ENCODE assay signal across 29 cellular contexts in the genomic region with DNA sequence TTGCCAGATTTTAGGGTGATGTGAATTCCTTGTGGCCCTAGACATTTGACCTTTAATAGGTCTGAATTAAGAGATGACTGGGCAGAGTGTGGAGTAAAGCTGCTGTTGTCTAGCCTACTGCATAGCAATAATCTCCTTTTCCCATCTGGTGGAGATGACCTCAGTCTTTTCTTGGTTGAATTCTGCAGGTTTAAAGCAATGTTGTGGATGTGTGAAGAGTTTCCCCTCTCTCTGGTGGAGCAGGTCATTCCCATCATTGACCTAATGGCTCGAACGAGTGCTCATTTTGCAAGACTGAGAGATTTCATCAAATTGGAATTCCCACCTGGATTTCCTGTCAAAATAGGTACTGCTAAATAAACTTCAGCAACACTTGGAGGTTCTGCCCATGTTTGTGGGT.
"Had no signal": no experiment of that assay in that cellular context is flagged by ENCODE, and none has a peak within 500 bp of the region (broad histone marks: within the 10 kb centered on the region; RNA-seq: fewer than 3 reads in every experiment).

No MANE protein-coding gene starts in this region.

- H3K9ac ChIP-seq: KMS-11, SK-N-SH had no signal

- H3K4me2 ChIP-seq: KMS-11, SK-N-SH had no signal

- ATAC-seq: activated CD4-positive, alpha-beta T cell treated with anti-CD3 and anti-CD28 coated beads for 36 hours; Panc1; Right ventricle myocardium inferior had no signal

- H3K27me3 ChIP-seq: adrenal gland, MG63 had no signal

- H3K27ac Mint-ChIP-seq: activated CD4-positive, alpha-beta T cell treated with anti-CD3 and anti-CD28 coated beads for 36 hours; activated naive CD8-positive, alpha-beta T cell treated with anti-CD3 and anti-CD28 coated beads, Interleukin-2, amount 10 ng/mL, durations not matched to agents 7 days and 5 days; activated T-helper 2 cell treated with anti-CD3 and anti-CD28 coated beads, Interferon-gamma antibody, Interleukin-2, Interleukin-4, amounts not matched to agents 10 μg/mL and 5 μg/mL and 100 μg/mL, durations not matched to agents 14 hours and 24 hours and 36 hours had no signal

- H3K27ac ChIP-seq: adrenal gland, KMS-11, VCaP had no signal

- H3K4me3 Mint-ChIP-seq: activated CD4-positive, alpha-beta T cell treated with anti-CD3 and anti-CD28 coated beads for 36 hours; activated naive CD8-positive, alpha-beta T cell treated with anti-CD3 and anti-CD28 coated beads, Interleukin-2, amount 10 ng/mL, durations not matched to agents 7 days and 5 days had no signal

- H3K9me3 Mint-ChIP-seq: activated naive CD8-positive, alpha-beta T cell treated with anti-CD3 and anti-CD28 coated beads, Interleukin-2, amount 10 ng/mL, durations not matched to agents 7 days and 5 days; activated T-helper 2 cell treated with anti-CD3 and anti-CD28 coated beads, Interferon-gamma antibody, Interleukin-2, Interleukin-4, amounts not matched to agents 10 μg/mL and 5 μg/mL and 100 μg/mL, durations not matched to agents 14 hours and 24 hours and 36 hours had no signal

- H3K27me3 Mint-ChIP-seq: activated CD4-positive, alpha-beta T cell treated with anti-CD3 and anti-CD28 coated beads for 36 hours; activated naive CD8-positive, alpha-beta T cell treated with anti-CD3 and anti-CD28 coated beads, Interleukin-2, amount 10 ng/mL, durations not matched to agents 7 days and 5 days had no signal

- H3K9me3 ChIP-seq: adrenal gland, MG63, SK-N-SH had no signal

- DNase-seq: activated CD4-positive, alpha-beta T cell treated with anti-CD3 and anti-CD28 coated beads for 36 hours; activated CD4-positive, alpha-beta T cell treated with anti-CD3 and anti-CD28 coated beads, Interleukin-2, amount 50 U/mL, for 4 hours; activated CD8-positive, alpha-beta memory T cell treated with anti-CD3 and anti-CD28 coated beads, Interleukin-2, amount 50 U/mL, for 4 hours; activated gamma-delta T cell treated with Interleukin-2 at 50 U/mL for 16 hours; activated naive CD4-positive, alpha-beta T cell treated with anti-CD3 and anti-CD28 coated beads, Interleukin-2, amount 50 U/mL, for 16 hours; activated naive CD8-positive, alpha-beta T cell treated with anti-CD3 and anti-CD28 coated beads, Interleukin-2, amount 10 ng/mL, durations not matched to agents 7 days and 5 days; adrenal gland; anterior cingulate cortex; caudate nucleus; MG63; MV-4-11; NCI-H1092 treated with DMSO at 0.1 percent for 48 hours; NCI-H1436; NCI-H1694 treated with DMSO at 0.1 percent for 48 hours; NCI-H2029 treated with DMSO at 0.1 percent for 48 hours; NCI-H345; NCI-H510A; NCI-H526 treated with DMSO at 0.1 percent for 48 hours; NCI-H82; NK-92 treated with Interleukin-12 subunit alpha and Interleukin-12 subunit beta, amount 100 ng/mL, for 24 hours; OCI-M1; RPMI8226; SK-N-SH; T-helper 1 cell had no signal

- H3K4me3 ChIP-seq: adrenal gland, MG63 had no signal
